Comparison of ENCODE assay signal across 11 cellular contexts in genomic region chr7:90345016-90345415, GRCh38. TPM values are rescaled to one million over a fixed set of nuclear protein-coding genes. Genes with fewer than 3 reads are reported as not detected.
A peak's percentile ranks its signal among the peaks of the same experiment; 100 is the strongest.
DNase-seq lines count a peak whose midpoint lies in the region; TF ChIP-seq lines count a peak whose summit lies in the region.
"Had no signal": no experiment of that assay in that cellular context is flagged by ENCODE, and none has a peak within 500 bp of the region (broad histone marks: within the 10 kb centered on the region; RNA-seq: fewer than 3 reads in every experiment).

No MANE protein-coding gene starts in this region.

- peaks cover 35% of the 10 kb centered on the region for H3K79me2 ChIP-seq in OCI-LY3 (ENCODE audit: low read length)

- POLR2A ChIA-PET in Caco-2 (lab: Charles Lee), result no interaction called here

- H4K20me1 ChIP-seq in OCI-LY3 (ENCODE audit: insufficient read depth, low read length), result no peaks in the 10 kb centered on the region

- H3K4me1 Mint-ChIP-seq in Caco-2 (ENCODE audit: low read depth, unreplicated experiment), result peaks cover 31% of the 10 kb centered on the region

- H3K4me1 ChIP-seq in Caco-2 (peaks cover 15% of the 10 kb centered on the region), OCI-LY3 (ENCODE audit: low read length) (peaks cover 12% of the 10 kb centered on the region), duodenal mucosa (ENCODE audit: control insufficient read depth in 1 of 2, insufficient read depth in 2 of 2, low read length in 2 of 2) (peaks cover 12 to 18% of the 10 kb centered on the region in 2 donors), neuron (ENCODE audit: insufficient read depth, low read length) (peaks cover 11% of the 10 kb centered on the region)

- TF ChIP-seq CTCF in Caco-2 (IDR thresholded peaks at IDR 0.05; ENCODE audit: insufficient read depth in 1 of 2, low read depth in 1 of 2, low read length in 1 of 2, severe bottlenecking in 1 of 2, unreplicated experiment in 1 of 2) (no peak), OCI-LY3 (IDR thresholded peaks at IDR 0.05; ENCODE audit: low read depth, low read length) (no peak)

- CTCF ChIA-PET in Caco-2 (lab: Charles Lee), result interaction anchor here (0.9 to 1.2 kb wide), 4 partner anchors 47 to 133 kb away, joined by 3 to 7 read pairs (median 6); partner anchors contain the start of genes CLDN12 and STEAP2

- H3K27me3 ChIP-seq in Caco-2 (replicated peaks; ENCODE audit: control insufficient read depth, insufficient read depth, low read length), result no peaks in the 10 kb centered on the region
- no peaks in the 10 kb centered on the region for H3K27me3 ChIP-seq in OCI-LY3 (ENCODE audit: low read depth, low read length)
- no peaks in the 10 kb centered on the region for H3K27me3 ChIP-seq in duodenal mucosa (ENCODE audit: control insufficient read depth in 1 of 2, insufficient read depth in 2 of 2, low read length in 2 of 2)
- H3K27me3 ChIP-seq in neuron (ENCODE audit: insufficient read depth, low read length), result no peaks in the 10 kb centered on the region
- H3K27me3 ChIP-seq: sigmoid colon had no signal

- H3K27me3 Mint-ChIP-seq in Caco-2 (ENCODE audit: insufficient read depth, unreplicated experiment), result no peaks in the 10 kb centered on the region

- peak overlapping the region; percentile 86 for H3K4me3 Mint-ChIP-seq in Caco-2 (ENCODE audit: unreplicated experiment)

- H3K4me2 ChIP-seq in OCI-LY3 (ENCODE audit: low read length), result no peak overlapping the region

- no peak overlapping the region for H3K4me3 ChIP-seq in Caco-2 (ENCODE audit: low read depth, low read length)
- no peak overlapping the region for H3K4me3 ChIP-seq in OCI-LY3 (ENCODE audit: low read length)
- H3K4me3 ChIP-seq in duodenal mucosa (ENCODE audit: low read depth in 1 of 2, low read length in 2 of 2), result peak overlapping the region; percentile 81 to 83
- peak overlapping the region; percentile 83 for H3K4me3 ChIP-seq in neuron (ENCODE audit: low read length)

- H3K9ac ChIP-seq in OCI-LY3 (ENCODE audit: low read length) (no peak overlapping the region), duodenal mucosa (ENCODE audit: low read depth in 1 of 2, low read length in 2 of 2) (no peak overlapping the region)

- H3K27ac ChIP-seq in OCI-LY3 (ENCODE audit: low read length) (no peak overlapping the region), duodenal mucosa (ENCODE audit: low read depth, low read length) (no peak overlapping the region)

- H2AFZ ChIP-seq in OCI-LY3 (ENCODE audit: low read depth, low read length), result 0 out of 2 replicates have a peak overlapping the region, but pooled peaks have one; percentile 99
- peak overlapping the region; percentile 97 for H2AFZ ChIP-seq in neuron (ENCODE audit: low read depth, low read length)

- H3K36me3 ChIP-seq in Caco-2 (ENCODE audit: control insufficient read depth, insufficient read depth, low read length) (no peaks in the 10 kb centered on the region), OCI-LY3 (replicated peaks; ENCODE audit: low read depth, low read length) (peaks cover 8% of the 10 kb centered on the region), duodenal mucosa (ENCODE audit: control insufficient read depth in 1 of 2, insufficient read depth in 2 of 2, low read length in 2 of 2) (no peaks in the 10 kb centered on the region), neuron (ENCODE audit: insufficient read depth, low read length) (peaks cover 3% of the 10 kb centered on the region)
- H3K36me3 ChIP-seq: sigmoid colon had no signal

- peak overlapping the region; percentile 94 for H3K27ac Mint-ChIP-seq in Caco-2 (ENCODE audit: unreplicated experiment)

- BruUV-seq in Caco-2 (replicated peaks; lab: Mats Ljungman, UMichigan), result no TSS peak

- no peak for DNase-seq in Caco-2
- DNase-seq in pons (ENCODE audit: low spot score), result no peak
- DNase-seq in KG1 (lab: John Stamatoyannopoulos, UW), result no peak
- no peak for DNase-seq in MV-4-11 (lab: John Stamatoyannopoulos, UW)
- DNase-seq in NCI-H2029 treated with DMSO at 0.1 percent for 48 hours (lab: John Stamatoyannopoulos, UW), result no peak
- DNase-seq: effector CD4-positive, alpha-beta T cell; NCI-H2029; sigmoid colon had no signal

- peaks cover 6% of the 10 kb centered on the region for H3K36me3 Mint-ChIP-seq in Caco-2 (ENCODE audit: insufficient read depth, unreplicated experiment)

- intact Hi-C loops in Caco-2 (cut with micrococcal nuclease; ENCODE audit: unreplicated experiment), result loop anchor here (5.0 kb wide), 1 partner anchor 193 kb away; the partner anchor contains the start of gene STEAP1

- H3K9me3 ChIP-seq in Caco-2 (no peaks in the 10 kb centered on the region), OCI-LY3 (ENCODE audit: insufficient read depth, low read length) (no peaks in the 10 kb centered on the region), duodenal mucosa (ENCODE audit: control insufficient read depth in 1 of 2, low read length in 2 of 2) (no peaks in the 10 kb centered on the region), neuron (ENCODE audit: low read length) (no peaks in the 10 kb centered on the region)
- H3K9me3 ChIP-seq: sigmoid colon had no signal

- no peaks in the 10 kb centered on the region for H3K9me3 Mint-ChIP-seq in Caco-2 (ENCODE audit: unreplicated experiment)

RNA-seq across cellular contexts. Expression of gene GTPBP10, which starts 1.5 kb away (rescaled TPM):
- total RNA-seq in Caco-2 (2022), result 42.7 and 45.2 TPM in 2 replicates

RNA-seq across cellular contexts. Expression of gene FAM237B, which starts 23.9 kb away (rescaled TPM):
- total RNA-seq in Caco-2 (2022), result not detected in 2 replicates
- total RNA-seq: sigmoid colon had no signal

RNA-seq across cellular contexts. Expression of gene CLDN12, which starts 58.2 kb away (rescaled TPM):
- 38.4 and 39.5 TPM in 2 replicates for total RNA-seq in Caco-2 (2022)

Comparison
In these comparisons a context has a peak if more than half of its experiments do, and no peak if none do; other contexts are left out.
1. H3K4me3 ChIP-seq: peak in duodenal mucosa (2 of 2) and neuron (single experiment); none in Caco-2 (single experiment) and OCI-LY3 (single experiment).